ENCODE assay signal across 8 cellular contexts in the genomic region with DNA sequence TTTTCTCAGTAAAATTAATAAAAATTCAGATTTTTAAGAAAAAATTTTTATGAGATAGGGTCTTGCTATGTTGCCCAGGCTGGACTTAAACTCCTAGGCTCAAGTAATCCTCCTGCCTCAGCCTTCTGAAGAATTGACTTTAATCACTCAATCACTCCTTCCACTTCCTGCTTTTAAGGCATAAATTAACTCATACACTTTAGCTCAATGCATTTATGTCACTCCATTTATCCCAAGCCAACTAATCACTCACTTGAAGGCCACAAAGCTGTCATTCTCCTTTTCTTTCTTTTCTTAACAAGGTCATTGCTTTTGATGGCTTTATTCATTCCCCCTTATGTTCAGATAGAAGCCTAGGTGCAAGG. TPM values are rescaled to one million over a fixed set of nuclear protein-coding genes. Genes with fewer than 3 reads are reported as not detected.
DNase-seq lines count a peak whose midpoint lies in the region; TF ChIP-seq lines count a peak whose summit lies in the region.

No MANE protein-coding gene starts in this region.

- DNase-seq in right atrium auricular region (ENCODE audit: low spot score) (no peak), cardiac septum (ENCODE audit: low spot score) (no peak), brain microvascular endothelial cell (no peak), NCI-H1930 (lab: John Stamatoyannopoulos, UW) (no peak), superior temporal gyrus (ENCODE audit: extremely low spot score) (no peak), AG20443 (ENCODE audit: low spot score) (no peak)

- H3K4me1 ChIP-seq in right atrium auricular region (peaks cover 0 to 6% of the 10 kb centered on the region in 2 donors), HUES6 (ENCODE audit: control insufficient read depth, insufficient read depth, low read length) (peaks cover 8% of the 10 kb centered on the region; the same call in 1 of the 2 replicates), muscle layer of duodenum (ENCODE audit: control insufficient read depth in 1 of 2, insufficient read depth in 2 of 2, low read length in 2 of 2) (peaks cover 7 to 8% of the 10 kb centered on the region in 2 donors)

- peak overlapping the region; percentile 81 to 94 for H3K4me3 ChIP-seq in right atrium auricular region
- H3K4me3 ChIP-seq in HUES6 (ENCODE audit: low read depth, low read length), result peak overlapping the region; percentile 87
- H3K4me3 ChIP-seq in brain microvascular endothelial cell (ENCODE audit: low read depth, low read length), result peak overlapping the region; percentile 87
- H3K4me3 ChIP-seq in muscle layer of duodenum (ENCODE audit: low read depth in 1 of 2, low read length in 2 of 2), result peak overlapping the region; percentile 92

- no peak for TF ChIP-seq CTCF in right atrium auricular region (IDR thresholded peaks at IDR 0.05)
- no peak for TF ChIP-seq CTCF in brain microvascular endothelial cell (IDR thresholded peaks at IDR 0.05; ENCODE audit: low read depth, low read length, missing control alignments)

- H3K27me3 ChIP-seq in right atrium auricular region (no peaks in the 10 kb centered on the region), HUES6 (ENCODE audit: control insufficient read depth, insufficient read depth, low read length) (no peaks in the 10 kb centered on the region), brain microvascular endothelial cell (replicated peaks) (no peaks in the 10 kb centered on the region), muscle layer of duodenum (ENCODE audit: low read depth, low read length) (no peaks in the 10 kb centered on the region)

- H3K36me3 ChIP-seq in right atrium auricular region, result peaks cover 7% of the 10 kb centered on the region
- H3K36me3 ChIP-seq in HUES6 (ENCODE audit: control insufficient read depth, insufficient read depth, low read length), result peaks cover 21% of the 10 kb centered on the region
- H3K36me3 ChIP-seq in brain microvascular endothelial cell (replicated peaks), result peaks cover 13% of the 10 kb centered on the region
- H3K36me3 ChIP-seq in muscle layer of duodenum (ENCODE audit: control insufficient read depth in 1 of 2, insufficient read depth in 2 of 2, low read length in 2 of 2), result peaks cover 16 to 31% of the 10 kb centered on the region in 2 donors

- in situ Hi-C loops in brain microvascular endothelial cell (cut with HindIII; ENCODE audit: low pct_ligation_motif_present, low sequenced_read_pairs), result no loop called here

- intact Hi-C loops in cardiac septum (cut with DNase I), result no loop called here

- peak overlapping the region; percentile 79 for H3K9ac ChIP-seq in HUES6 (ENCODE audit: low read length)

- no peaks in the 10 kb centered on the region for H3K9me3 ChIP-seq in right atrium auricular region
- H3K9me3 ChIP-seq in HUES6 (ENCODE audit: control insufficient read depth, insufficient read depth, low read depth, low read length), result no peaks in the 10 kb centered on the region
- no peaks in the 10 kb centered on the region for H3K9me3 ChIP-seq in muscle layer of duodenum (ENCODE audit: control insufficient read depth in 1 of 2, low read length in 2 of 2)

- H3K27ac ChIP-seq in right atrium auricular region (peak overlapping the region; percentile 91 to 94), HUES6 (ENCODE audit: low read depth, low read length) (no peak overlapping the region), brain microvascular endothelial cell (no peak overlapping the region), muscle layer of duodenum (ENCODE audit: low read length) (peak overlapping the region; percentile 84)

RNA-seq across cellular contexts. Expression of a gene that starts 0.9 kb away (rescaled TPM):
- total RNA-seq in right atrium auricular region (10 to 100 TPM; 22.2 to 32.4 TPM), cardiac septum (16.2 TPM)

RNA-seq across cellular contexts. Expression of a gene that starts 8.5 kb away (rescaled TPM):
- total RNA-seq in right atrium auricular region, result 1 to 10 TPM in 1 of 2 donors, under 1 TPM in 1; 0.90 to 2.0 TPM
- total RNA-seq in cardiac septum, result 0.73 TPM

RNA-seq across cellular contexts. Expression of a gene that starts 8.8 kb away (rescaled TPM):
- total RNA-seq in right atrium auricular region (10 to 100 TPM; 27.7 to 40.9 TPM), cardiac septum (27.8 TPM)

RNA-seq across cellular contexts. Expression of a gene that starts 41.1 kb away (rescaled TPM):
- 1,000 to 10,000 TPM; 2,961 to 3,608 TPM for total RNA-seq in right atrium auricular region
- total RNA-seq in cardiac septum, result 8,606 TPM

RNA-seq across cellular contexts. Expression of a gene that starts 42.0 kb away (rescaled TPM):
- total RNA-seq in right atrium auricular region (10 to 100 TPM in 1 of 2 donors, 1 to 10 TPM in 1; 5.5 to 13.0 TPM), cardiac septum (59.9 TPM)

Comparison
In these comparisons a context has a peak if more than half of its experiments do, and no peak if none do; other contexts are left out.
1. H3K27ac ChIP-seq: peak in right atrium auricular region (2 of 2) and muscle layer of duodenum (single experiment); none in HUES6 (single experiment) and brain microvascular endothelial cell (single experiment).
2. Peak in every context shown above with its lines, with median percentiles within 50 percentile points of each other: H3K4me3 ChIP-seq.